ENCODE assay signal across 1 cellular context in genomic region chr6:119340766-119341487, GRCh38.
TF ChIP-seq lines count a peak whose summit lies in the region.

No MANE protein-coding gene starts in this region.

TF ChIP-seq in H1, 55 proteins besides CTCF, POLR2A, EP300 and RAD21:
- TF ChIP-seq EZH2 (IDR thresholded peaks at IDR 0.05; ENCODE audit: low read depth, low read length, severe bottlenecking) (no peak), SIN3A (conservative IDR thresholded peaks at IDR 0.05 in 1 of 2, IDR thresholded peaks at IDR 0.05 in 1 of 2; ENCODE audit: low read depth in 1 of 2, low read length in 2 of 2) (0 out of 4 replicates have a peak, but pooled peaks of 1 of the 2 experiments have one; percentile 22), ATF2 (IDR thresholded peaks at IDR 0.05; ENCODE audit: low read length) (no peak), GABPA (IDR thresholded peaks at IDR 0.05; ENCODE audit: borderline replicate concordance, insufficient read depth, low read length) (no peak), SP1 (IDR thresholded peaks at IDR 0.05; ENCODE audit: low read depth, low read length) (0 out of 2 replicates have a peak, but pooled peaks have one; percentile 33), JUND (IDR thresholded peaks at IDR 0.05; ENCODE audit: low read length) (no peak), BRCA1 (IDR thresholded peaks at IDR 0.05; ENCODE audit: low read depth, low read length) (no peak), TCF12 (IDR thresholded peaks at IDR 0.05; ENCODE audit: low read depth, low read length) (no peak), SIX5 (IDR thresholded peaks at IDR 0.05; ENCODE audit: low read depth, low read length) (no peak), CEBPB (IDR thresholded peaks at IDR 0.05; ENCODE audit: low read depth, low read length) (peak; percentile 67; the same call in 1 of the 2 replicates)
